ENCODE assay signal across 17 cellular contexts in genomic region chr21:45600248-45600647, GRCh38. TPM values are rescaled to one million over a fixed set of nuclear protein-coding genes. Genes with fewer than 3 reads are reported as not detected.
DNase-seq lines count a peak whose midpoint lies in the region; ATAC-seq and TF ChIP-seq lines count a peak whose summit lies in the region.
"Had no signal": no experiment of that assay in that cellular context is flagged by ENCODE, and none has a peak within 500 bp of the region (broad histone marks: within the 10 kb centered on the region; RNA-seq: fewer than 3 reads in every experiment).

No MANE protein-coding gene starts in this region.

- peaks cover 11% of the 10 kb centered on the region for H3K27me3 Mint-ChIP-seq in activated B cell treated with CpG ODN at 0.5 μM for 24 hours
- H3K27me3 Mint-ChIP-seq in neural progenitor cell (ENCODE audit: insufficient read depth, low read depth): peaks cover 9% of the 10 kb centered on the region

- WGBS in prostate gland: 90% methylated on average over 6 of the region's 6 CpGs

- H3K27ac ChIP-seq in neural progenitor cell: no peak overlapping the region
- no peak overlapping the region for H3K27ac ChIP-seq in upper lobe of right lung
- H3K27ac ChIP-seq in prostate gland: no peak overlapping the region

- peaks cover 2% of the 10 kb centered on the region for H3K36me3 Mint-ChIP-seq in activated B cell treated with CpG ODN at 0.5 μM for 24 hours (ENCODE audit: low read depth)
- no peaks in the 10 kb centered on the region for H3K36me3 Mint-ChIP-seq in neural progenitor cell
- H3K36me3 Mint-ChIP-seq: CD14-positive monocyte; CD8-positive, alpha-beta T cell had no signal

- peaks cover 15% of the 10 kb centered on the region for H3K9me3 Mint-ChIP-seq in activated B cell treated with CpG ODN at 0.5 μM for 24 hours
- peaks cover 9% of the 10 kb centered on the region for H3K9me3 Mint-ChIP-seq in neural progenitor cell

- H3K4me1 ChIP-seq in neural progenitor cell: no peaks in the 10 kb centered on the region
- H3K4me1 ChIP-seq in upper lobe of right lung: no peaks in the 10 kb centered on the region
- H3K4me1 ChIP-seq in prostate gland (replicated peaks): no peaks in the 10 kb centered on the region
- H3K4me1 ChIP-seq: HAP-1 had no signal

- TF ChIP-seq CTCF in activated B cell treated with CpG ODN at 0.5 μM for 24 hours (IDR thresholded peaks at IDR 0.05) (no peak), neural progenitor cell (IDR thresholded peaks at IDR 0.05) (no peak), upper lobe of right lung (IDR thresholded peaks at IDR 0.05) (no peak), prostate gland (IDR thresholded peaks at IDR 0.05) (no peak)

- ATAC-seq in Right ventricle myocardium inferior (no peak), activated B cell treated with CpG ODN at 0.5 μM for 24 hours (ENCODE audit: low read depth) (no peak), upper lobe of right lung (no peak), HG03439 (IDR thresholded peaks at IDR 0.05; ENCODE audit: unreplicated experiment) (no peak)
- ATAC-seq: CD8-positive, alpha-beta T cell had no signal

- H3K4me3 ChIP-seq in neural progenitor cell (no peak overlapping the region), upper lobe of right lung (no peak overlapping the region), prostate gland (no peak overlapping the region)
- H3K4me3 ChIP-seq: HAP-1 had no signal

- no peak overlapping the region for H3K9ac ChIP-seq in neural progenitor cell

- CTCF ChIA-PET in activated B cell treated with CpG ODN at 0.5 μM for 24 hours (lab: Charles Lee): no interaction called here

- H3K4me1 Mint-ChIP-seq in activated B cell treated with CpG ODN at 0.5 μM for 24 hours (peaks cover 7% of the 10 kb centered on the region), neural progenitor cell (no peaks in the 10 kb centered on the region)

- in situ Hi-C loops in G401 (cut with HindIII; ENCODE audit: low sequenced_read_pairs): no loop called here

- no peak overlapping the region for H3K4me3 Mint-ChIP-seq in activated B cell treated with CpG ODN at 0.5 μM for 24 hours
- H3K4me3 Mint-ChIP-seq in neural progenitor cell: peak overlapping the region; percentile 41
- H3K4me3 Mint-ChIP-seq: B cell; CD14-positive monocyte; CD8-positive, alpha-beta T cell had no signal

- H3K36me3 ChIP-seq in neural progenitor cell: no peaks in the 10 kb centered on the region
- H3K36me3 ChIP-seq in upper lobe of right lung: no peaks in the 10 kb centered on the region
- H3K36me3 ChIP-seq in prostate gland: no peaks in the 10 kb centered on the region
- H3K36me3 ChIP-seq: HAP-1 had no signal

- H3K27me3 ChIP-seq in neural progenitor cell (no peaks in the 10 kb centered on the region), upper lobe of right lung (peaks cover 11% of the 10 kb centered on the region), prostate gland (replicated peaks; ENCODE audit: insufficient read depth) (no peaks in the 10 kb centered on the region)

- H2AFZ ChIP-seq in neural progenitor cell (replicated peaks): no peak overlapping the region

- POLR2A ChIA-PET in activated B cell treated with CpG ODN at 0.5 μM for 24 hours (lab: Charles Lee): no interaction called here

- peak; percentile 29 for DNase-seq in cardiac septum (ENCODE audit: low spot score)
- no peak for DNase-seq in Right ventricle myocardium inferior (ENCODE audit: missing footprints)
- peak; percentile 1 for DNase-seq in activated B cell treated with CpG ODN at 0.5 μM for 24 hours
- no peak for DNase-seq in neural progenitor cell (ENCODE audit: low spot score)
- DNase-seq in upper lobe of right lung: peak; percentile 1
- DNase-seq in prostate gland (ENCODE audit: low spot score): no peak
- no peak for DNase-seq in G401 (ENCODE audit: low spot score)
- DNase-seq: CD8-positive, alpha-beta T cell; COR-L47; DMS153; DMS79 treated with DMSO at 0.1 percent for 48 hours; EL; GDM1 had no signal

- H4K20me1 ChIP-seq in neural progenitor cell (ENCODE audit: low read depth): no peaks in the 10 kb centered on the region

- H3K4me2 ChIP-seq in neural progenitor cell: no peak overlapping the region

- no peaks in the 10 kb centered on the region for H3F3A ChIP-seq in neural progenitor cell (ENCODE audit: low read depth)

- TF ChIP-seq POLR2A in prostate gland (IDR thresholded peaks at IDR 0.05): no peak

- H3K79me2 ChIP-seq in neural progenitor cell (ENCODE audit: low read depth): no peaks in the 10 kb centered on the region

- H3K9me3 ChIP-seq in neural progenitor cell (ENCODE audit: low read depth): peaks cover 6% of the 10 kb centered on the region
- no peaks in the 10 kb centered on the region for H3K9me3 ChIP-seq in upper lobe of right lung
- no peaks in the 10 kb centered on the region for H3K9me3 ChIP-seq in prostate gland
- H3K9me3 ChIP-seq: HAP-1 had no signal

- intact Hi-C loops in cardiac septum (cut with DNase I) (no loop called here), Right ventricle myocardium inferior (cut with DNase I) (no loop called here), activated B cell treated with CpG ODN at 0.5 μM for 24 hours (cut with micrococcal nuclease) (no loop called here), upper lobe of right lung (cut with DNase I) (no loop called here), prostate gland (cut with DNase I) (no loop called here)

- H3K27ac Mint-ChIP-seq in activated B cell treated with CpG ODN at 0.5 μM for 24 hours (no peak overlapping the region), neural progenitor cell (no peak overlapping the region)
- H3K27ac Mint-ChIP-seq: B cell; CD8-positive, alpha-beta T cell had no signal

RNA-seq across cellular contexts. Expression of gene PCBP3, which starts 43.3 kb away (rescaled TPM):
- total RNA-seq in cardiac septum: 4.9 TPM
- 3.7 TPM for total RNA-seq in Right ventricle myocardium inferior
- not detected in 2 replicates for total RNA-seq in activated B cell treated with CpG ODN at 0.5 μM for 24 hours
- total RNA-seq in neural progenitor cell (ENCODE audit: low replicate concordance): 4.6 and 6.7 TPM in 2 replicates
- 3.8 TPM for total RNA-seq in upper lobe of right lung
- total RNA-seq in prostate gland: 10 to 100 TPM in 1 of 2 donors, under 1 TPM in 1; 0.77 to 17.2 TPM
- 1.7 and 4.0 TPM in 2 replicates for total RNA-seq in G401 (2014; rRNA removed; shearing (Covaris generic))

RNA-seq across cellular contexts. Expression of gene SLC19A1, which starts 58.0 kb away (rescaled TPM):
- total RNA-seq in cardiac septum: 2.7 TPM
- total RNA-seq in Right ventricle myocardium inferior: 8.2 TPM
- total RNA-seq in activated B cell treated with CpG ODN at 0.5 μM for 24 hours: 7.4 and 10.7 TPM in 2 replicates
- 7.7 and 17.3 TPM in 2 replicates for total RNA-seq in neural progenitor cell (ENCODE audit: low replicate concordance)
- total RNA-seq in upper lobe of right lung: 39.3 TPM
- 10 to 100 TPM; 12.2 to 15.5 TPM for total RNA-seq in prostate gland
- 15.4 and 15.9 TPM in 2 replicates for total RNA-seq in G401 (2014; rRNA removed; shearing (Covaris generic))

Comparison
In these comparisons a context has a peak if more than half of its experiments do, and no peak if none do; other contexts are left out.
1. DNase-seq: peak in cardiac septum (single experiment), activated B cell treated with CpG ODN at 0.5 μM for 24 hours (single experiment) and upper lobe of right lung (single experiment); none in Right ventricle myocardium inferior (single experiment), neural progenitor cell (single experiment), prostate gland (single experiment) and G401 (single experiment).